Comparison of ENCODE assay signal across 8 cellular contexts in genomic region chr16:2154533-2155090, GRCh38. TPM values are rescaled to one million over a fixed set of nuclear protein-coding genes. Genes with fewer than 3 reads are reported as not detected.
DNase-seq lines count a peak whose midpoint lies in the region; ATAC-seq, FAIRE-seq and TF ChIP-seq lines count a peak whose summit lies in the region.

No MANE protein-coding gene starts in this region.

- TSS peak; percentile 84 for BruUV-seq in endothelial cell of umbilical vein (replicated peaks; lab: Mats Ljungman, UMichigan)

- H3K36me3 Mint-ChIP-seq in progenitor cell of endocrine pancreas (ENCODE audit: insufficient read depth), result peaks cover 5% of the 10 kb centered on the region

- CTCF ChIA-PET in endothelial cell of umbilical vein (lab: Charles Lee), result interaction anchor here (0.8 to 2.5 kb wide), 9 partner anchors 9 to 151 kb away, joined by 3 to 14 read pairs (median 9); partner anchors contain the start of gene ECI1

- peaks cover 77% of the 10 kb centered on the region for H3K79me2 ChIP-seq in endothelial cell of umbilical vein (ENCODE audit: control insufficient read depth, insufficient read depth, low read length)

- H3K4me2 ChIP-seq in endothelial cell of umbilical vein (ENCODE audit: insufficient read depth, low read length), result peak overlapping the region; percentile 75

- TF ChIP-seq POLR2A in endothelial cell of umbilical vein (IDR thresholded peaks at IDR 0.05; ENCODE audit: low read depth, low read length), result no peak

- H3K9me1 ChIP-seq in endothelial cell of umbilical vein (replicated peaks; ENCODE audit: control insufficient read depth, extremely low read depth, insufficient read depth, low read length), result no peaks in the 10 kb centered on the region

- DNase-seq in RPMI8226 (peak; percentile 56), endothelial cell of umbilical vein (ENCODE audit: low read depth, low spot score) (peak; percentile 20), progenitor cell of endocrine pancreas (ENCODE audit: low spot score, unreplicated experiment) (no peak), NCI-H1930 (lab: John Stamatoyannopoulos, UW) (no peak), hypothalamus (lab: John Stamatoyannopoulos, UW) (no peak)

- no peaks in the 10 kb centered on the region for H3K27me3 ChIP-seq in endothelial cell of umbilical vein (ENCODE audit: control insufficient read depth in 2 of 2, insufficient read depth in 2 of 2, low read length in 2 of 2)

- no peaks in the 10 kb centered on the region for H3K9me3 Mint-ChIP-seq in progenitor cell of endocrine pancreas (ENCODE audit: low read depth)

- peaks cover 2 to 7% of the 10 kb centered on the region in 2 experiments for H3K36me3 ChIP-seq in endothelial cell of umbilical vein (ENCODE audit: control insufficient read depth in 2 of 2, extremely low read depth in 1 of 2, insufficient read depth in 2 of 2, low read length in 2 of 2)

- intact Hi-C loops in endothelial cell of umbilical vein (cut with micrococcal nuclease), result loop anchor here (1.0 to 5.0 kb wide), 8 partner anchors 16 to 292 kb away; partner anchors contain the start of genes E4F1, ECI1, MLST8 and NTHL1

- H2AFZ ChIP-seq in endothelial cell of umbilical vein (ENCODE audit: low read depth, low read length), result no peak overlapping the region

- dilution Hi-C loops in endothelial cell of umbilical vein (cut with MboI; ENCODE audit: extremely low pct_ligation_motif_present, low sequenced_read_pairs), result loop anchor here (25.0 kb wide), 1 partner anchor 117 kb away; the partner anchor contains the start of genes NHERF2, NTHL1 and TSC2

- H3K4me3 ChIP-seq in GM12875 (ENCODE audit: low read depth, low read length), result peak overlapping the region; percentile 92
- peak overlapping the region; percentile 65 to 96 (median 84) for H3K4me3 ChIP-seq in endothelial cell of umbilical vein (replicated peaks in 1 of 3; ENCODE audit: insufficient read depth in 1 of 3, low read depth in 1 of 3, low read length in 3 of 3)

- TF ChIP-seq CTCF in GM12875 (IDR thresholded peaks at IDR 0.05; ENCODE audit: borderline replicate concordance, insufficient read depth, low read depth, low read length) (no peak), endothelial cell of umbilical vein (IDR thresholded peaks at IDR 0.05; ENCODE audit: extremely low read depth in 1 of 2, insufficient read depth in 1 of 2, low read depth in 1 of 2, low read length in 2 of 2) (no peak), progenitor cell of endocrine pancreas (IDR thresholded peaks at IDR 0.05; ENCODE audit: unreplicated experiment) (no peak)

- H3K4me3 Mint-ChIP-seq in progenitor cell of endocrine pancreas (ENCODE audit: low read depth), result peak overlapping the region; percentile 92

- H3K27ac ChIP-seq in endothelial cell of umbilical vein (ENCODE audit: insufficient read depth, low read depth, low read length), result peak overlapping the region; percentile 44

- no peaks in the 10 kb centered on the region for H3K9me3 ChIP-seq in endothelial cell of umbilical vein (replicated peaks; ENCODE audit: control insufficient read depth, insufficient read depth, low read length)

- H3K4me1 ChIP-seq in endothelial cell of umbilical vein (ENCODE audit: control insufficient read depth, extremely low read depth, insufficient read depth, low read length), result peaks cover 38% of the 10 kb centered on the region

- peak; percentile 78 for FAIRE-seq in endothelial cell of umbilical vein (lab: Jason Lieb, UNC)

- H3K27me3 Mint-ChIP-seq in progenitor cell of endocrine pancreas, result no peaks in the 10 kb centered on the region

- no peaks in the 10 kb centered on the region for H4K20me1 ChIP-seq in endothelial cell of umbilical vein (replicated peaks; ENCODE audit: control insufficient read depth, extremely low read depth, insufficient read depth, low read length)

- H3K4me1 Mint-ChIP-seq in progenitor cell of endocrine pancreas (ENCODE audit: low read depth), result peaks cover 52% of the 10 kb centered on the region

- H3K27ac Mint-ChIP-seq in progenitor cell of endocrine pancreas, result peak overlapping the region; percentile 93

- POLR2A ChIA-PET in endothelial cell of umbilical vein (lab: Charles Lee), result interaction anchor here (0.6 to 2.4 kb wide), 21 partner anchors 9 to 366 kb away, joined by 3 to 32 read pairs (median 7); partner anchors contain the start of genes AMDHD2, ECI1, MLST8 and NTHL1

- peak overlapping the region; percentile 83 for H3K9ac ChIP-seq in endothelial cell of umbilical vein (replicated peaks; ENCODE audit: extremely low read depth, insufficient read depth, low read length)

- ATAC-seq in GM18517 (IDR thresholded peaks at IDR 0.05; ENCODE audit: unreplicated experiment) (no peak), HG03378 (IDR thresholded peaks at IDR 0.05; ENCODE audit: unreplicated experiment) (no peak)

TF ChIP-seq in endothelial cell of umbilical vein, 7 proteins besides CTCF, POLR2A, EP300 and RAD21:
- no peak for TF ChIP-seq JUN (IDR thresholded peaks at IDR 0.05; ENCODE audit: borderline replicate concordance, insufficient read depth, insufficient read length, low read depth)
- no peak for TF ChIP-seq EZH2 (IDR thresholded peaks at IDR 0.05; ENCODE audit: borderline replicate concordance, low read depth, low read length, severe bottlenecking)
- TF ChIP-seq GATA2 (IDR thresholded peaks at IDR 0.05; ENCODE audit: insufficient read depth, insufficient read length, low read depth, low read length), result no peak
- TF ChIP-seq POLR2AphosphoS5 (IDR thresholded peaks at IDR 0.05; ENCODE audit: insufficient read depth, low read depth, low read length), result no peak
- TF ChIP-seq FOS (IDR thresholded peaks at IDR 0.05; ENCODE audit: borderline replicate concordance, insufficient read depth, low read length), result no peak
- TF ChIP-seq MAX (IDR thresholded peaks at IDR 0.05; ENCODE audit: insufficient read depth, insufficient read length), result no peak
- no peak for TF ChIP-seq MYC (IDR thresholded peaks at IDR 0.05; ENCODE audit: low read depth, low read length)

RNA-seq across cellular contexts. Expression of gene TRAF7, which starts 1.0 kb away (rescaled TPM):
- 141 and 159 TPM in 2 replicates for total RNA-seq in endothelial cell of umbilical vein
- 175 and 191 TPM in 2 replicates for polyA plus RNA-seq in endothelial cell of umbilical vein
- 135 and 165 TPM in 2 replicates for polyA plus RNA-seq in endothelial cell of umbilical vein (2011; cell fraction: cytosol; rRNA removed)
- 229 and 253 TPM in 2 replicates for polyA plus RNA-seq in endothelial cell of umbilical vein (2011; cell fraction: nucleus; rRNA removed)
- polyA plus RNA-seq in endothelial cell of umbilical vein (2012), result 99.6 and 120 TPM in 2 replicates
- 121 and 138 TPM in 2 replicates for polyA minus RNA-seq in endothelial cell of umbilical vein
- polyA minus RNA-seq in endothelial cell of umbilical vein (2011; cell fraction: cytosol; rRNA and poly(A)+ RNA removed), result 49.9 TPM
- 41.3 and 68.6 TPM in 2 replicates for polyA minus RNA-seq in endothelial cell of umbilical vein (2011; cell fraction: nucleus; rRNA and poly(A)+ RNA removed)
- 79.6 and 85.2 TPM in 2 replicates for total RNA-seq in progenitor cell of endocrine pancreas

RNA-seq across cellular contexts. Expression of gene RAB26, which starts 6.2 kb away (rescaled TPM):
- 0.91 and 1.6 TPM in 2 replicates for total RNA-seq in endothelial cell of umbilical vein
- 2.0 and 3.1 TPM in 2 replicates for polyA plus RNA-seq in endothelial cell of umbilical vein
- 1.1 and 1.8 TPM in 2 replicates for polyA plus RNA-seq in endothelial cell of umbilical vein (2011; cell fraction: cytosol; rRNA removed)
- 11.3 and 12.3 TPM in 2 replicates for polyA plus RNA-seq in endothelial cell of umbilical vein (2011; cell fraction: nucleus; rRNA removed)
- 0.82 and 1.3 TPM in 2 replicates for polyA plus RNA-seq in endothelial cell of umbilical vein (2012)
- 1.3 and 1.8 TPM in 2 replicates for polyA minus RNA-seq in endothelial cell of umbilical vein
- 6.5 TPM for polyA minus RNA-seq in endothelial cell of umbilical vein (2011; cell fraction: cytosol; rRNA and poly(A)+ RNA removed)
- 1.3 and 2.3 TPM in 2 replicates for polyA minus RNA-seq in endothelial cell of umbilical vein (2011; cell fraction: nucleus; rRNA and poly(A)+ RNA removed)
- total RNA-seq in progenitor cell of endocrine pancreas, result 20.4 and 23.3 TPM in 2 replicates

RNA-seq across cellular contexts. Expression of gene PKD1, which starts 18.9 kb away (rescaled TPM):
- total RNA-seq in endothelial cell of umbilical vein (92.1 and 102 TPM in 2 replicates), progenitor cell of endocrine pancreas (96.2 and 97.8 TPM in 2 replicates)
- polyA plus RNA-seq in endothelial cell of umbilical vein, result 52.5 and 62.3 TPM in 2 replicates
- polyA plus RNA-seq in endothelial cell of umbilical vein (2011; cell fraction: cytosol; rRNA removed), result 20.5 and 29.6 TPM in 2 replicates
- 217 and 232 TPM in 2 replicates for polyA plus RNA-seq in endothelial cell of umbilical vein (2011; cell fraction: nucleus; rRNA removed)
- 29.5 and 54.6 TPM in 2 replicates for polyA plus RNA-seq in endothelial cell of umbilical vein (2012)
- polyA minus RNA-seq in endothelial cell of umbilical vein, result 44.6 and 60.3 TPM in 2 replicates
- polyA minus RNA-seq in endothelial cell of umbilical vein (2011; cell fraction: cytosol; rRNA and poly(A)+ RNA removed), result 26.5 TPM
- polyA minus RNA-seq in endothelial cell of umbilical vein (2011; cell fraction: nucleus; rRNA and poly(A)+ RNA removed), result 88.4 and 152 TPM in 2 replicates

RNA-seq across cellular contexts. Expression of gene CASKIN1, which starts 41.8 kb away (rescaled TPM):
- 0.35 and 0.58 TPM in 2 replicates for total RNA-seq in endothelial cell of umbilical vein
- polyA plus RNA-seq in endothelial cell of umbilical vein, result 0.10 and 0.11 TPM in 2 replicates
- polyA plus RNA-seq in endothelial cell of umbilical vein (2011; cell fraction: cytosol; rRNA removed), result 0.01 and 0.23 TPM in 2 replicates
- polyA plus RNA-seq in endothelial cell of umbilical vein (2011; cell fraction: nucleus; rRNA removed), result 0.41 and 0.68 TPM in 2 replicates
- 0.08 and 0.27 TPM in 2 replicates for polyA plus RNA-seq in endothelial cell of umbilical vein (2012)
- 0.12 and 0.68 TPM in 2 replicates for polyA minus RNA-seq in endothelial cell of umbilical vein
- not detected for polyA minus RNA-seq in endothelial cell of umbilical vein (2011; cell fraction: cytosol; rRNA and poly(A)+ RNA removed)
- 0.53 TPM in 1 of 2 replicates, not detected in the other for polyA minus RNA-seq in endothelial cell of umbilical vein (2011; cell fraction: nucleus; rRNA and poly(A)+ RNA removed)
- total RNA-seq in progenitor cell of endocrine pancreas, result 12.7 and 13.1 TPM in 2 replicates

RNA-seq across cellular contexts. Expression of gene MLST8, which starts 50.6 kb away (rescaled TPM):
- total RNA-seq in endothelial cell of umbilical vein, result 36.9 and 37.0 TPM in 2 replicates
- 129 and 181 TPM in 2 replicates for polyA plus RNA-seq in endothelial cell of umbilical vein
- polyA plus RNA-seq in endothelial cell of umbilical vein (2011; cell fraction: cytosol; rRNA removed), result 71.5 and 92.6 TPM in 2 replicates
- 102 and 105 TPM in 2 replicates for polyA plus RNA-seq in endothelial cell of umbilical vein (2011; cell fraction: nucleus; rRNA removed)
- polyA plus RNA-seq in endothelial cell of umbilical vein (2012), result 45.6 and 48.9 TPM in 2 replicates
- 67.2 and 72.7 TPM in 2 replicates for polyA minus RNA-seq in endothelial cell of umbilical vein
- polyA minus RNA-seq in endothelial cell of umbilical vein (2011; cell fraction: cytosol; rRNA and poly(A)+ RNA removed), result 69.1 TPM
- 35.5 and 46.6 TPM in 2 replicates for polyA minus RNA-seq in endothelial cell of umbilical vein (2011; cell fraction: nucleus; rRNA and poly(A)+ RNA removed)
- total RNA-seq in progenitor cell of endocrine pancreas, result 51.5 TPM in 2 replicates

Comparison
In these comparisons a context has a peak if more than half of its experiments do, and no peak if none do; other contexts are left out.
1. DNase-seq: peak in RPMI8226 (single experiment) and endothelial cell of umbilical vein (single experiment); none in progenitor cell of endocrine pancreas (single experiment), NCI-H1930 (0 of 2) and hypothalamus (0 of 51).